Comparison of ENCODE assay signal across 12 cellular contexts in the genomic region with DNA sequence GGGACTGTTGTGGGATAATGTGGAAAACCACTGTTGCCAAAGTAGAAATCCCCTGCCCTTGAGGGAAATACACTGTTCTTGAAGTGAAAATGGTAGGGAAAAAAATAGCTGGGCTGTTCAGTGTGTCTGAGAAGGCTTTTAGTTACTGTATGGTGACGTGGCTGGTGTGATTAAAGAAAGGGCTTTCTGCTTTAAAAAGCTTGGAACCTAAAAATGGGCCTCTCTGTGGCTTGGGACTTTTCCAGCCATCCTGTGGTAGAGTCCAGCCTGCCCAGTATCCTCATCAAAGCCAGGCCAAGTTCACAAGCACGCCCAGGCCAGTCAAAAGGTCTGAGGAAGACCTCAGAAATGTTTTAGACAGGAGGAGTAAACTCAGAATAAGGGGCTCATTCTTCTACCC. TPM values are rescaled to one million over a fixed set of nuclear protein-coding genes. Genes with fewer than 3 reads are reported as not detected.
DNase-seq lines count a peak whose midpoint lies in the region; ATAC-seq lines count a peak whose summit lies in the region.
"Had no signal": no experiment of that assay in that cellular context is flagged by ENCODE, and none has a peak within 500 bp of the region (broad histone marks: within the 10 kb centered on the region; RNA-seq: fewer than 3 reads in every experiment).

No MANE protein-coding gene starts in this region.

- H3K27ac ChIP-seq in BLaER1 treated with 17β-estradiol and CSF1 and Interleukin-3, amounts not matched to agents 10 nM and 100 nM, result peak overlapping the region in 8 of 11 experiments; percentile 11 to 58 (median 41); a peak in 12 of 22 replicates
- peak overlapping the region; percentile 13; the same call in 1 of the 2 replicates for H3K27ac ChIP-seq in SJCRH30

- peaks cover 13 to 87% (median 36%) of the 10 kb centered on the region in 11 experiments; a peak in 18 of 22 replicates for H3K36me3 ChIP-seq in BLaER1 treated with 17β-estradiol and CSF1 and Interleukin-3, amounts not matched to agents 10 nM and 100 nM
- peaks cover 12% of the 10 kb centered on the region for H3K36me3 ChIP-seq in SJCRH30

- no peak for ATAC-seq in HG03095 (IDR thresholded peaks at IDR 0.05; ENCODE audit: unreplicated experiment)
- ATAC-seq: body of pancreas had no signal

- H3K4me2 ChIP-seq in BLaER1 treated with 17β-estradiol and CSF1 and Interleukin-3, amounts not matched to agents 10 nM and 100 nM, result peak overlapping the region; percentile 50 to 78 (median 69)

- peak overlapping the region in 2 of 11 experiments; percentile 8 to 24; a peak in 2 of 22 replicates for H3K9ac ChIP-seq in BLaER1 treated with 17β-estradiol and CSF1 and Interleukin-3, amounts not matched to agents 10 nM and 100 nM

- H3K4me1 ChIP-seq in BLaER1 treated with 17β-estradiol and CSF1 and Interleukin-3, amounts not matched to agents 10 nM and 100 nM, result peaks cover 53 to 88% (median 71%) of the 10 kb centered on the region in 10 experiments
- H3K4me1 ChIP-seq in SJCRH30, result peaks cover 27% of the 10 kb centered on the region

- no peak overlapping the region for H3K4me3 ChIP-seq in BLaER1 treated with 17β-estradiol and CSF1 and Interleukin-3, amounts not matched to agents 10 nM and 100 nM
- no peak overlapping the region for H3K4me3 ChIP-seq in SJCRH30
- H3K4me3 ChIP-seq: body of pancreas had no signal

- peaks cover 12 to 98% (median 39%) of the 10 kb centered on the region in 11 experiments; a peak in 19 of 22 replicates for H4K20me1 ChIP-seq in BLaER1 treated with 17β-estradiol and CSF1 and Interleukin-3, amounts not matched to agents 10 nM and 100 nM

- no peaks in the 10 kb centered on the region for H3K9me3 ChIP-seq in BLaER1 treated with 17β-estradiol and CSF1 and Interleukin-3, amounts not matched to agents 10 nM and 100 nM (replicated peaks in 1 of 11)
- no peaks in the 10 kb centered on the region for H3K9me3 ChIP-seq in SJCRH30 (replicated peaks)
- H3K9me3 ChIP-seq: body of pancreas had no signal

- no peaks in the 10 kb centered on the region for H3K27me3 ChIP-seq in BLaER1 treated with 17β-estradiol and CSF1 and Interleukin-3, amounts not matched to agents 10 nM and 100 nM
- no peaks in the 10 kb centered on the region for H3K27me3 ChIP-seq in SJCRH30
- H3K27me3 ChIP-seq: body of pancreas had no signal

- DNase-seq in SJCRH30 (peak; percentile 50 to 76), fibroblast of peridontal ligament (ENCODE audit: extremely low read depth) (peak; percentile 99), renal cortical epithelial cell (ENCODE audit: low read depth) (peak; percentile 12), mesenteric fat pad (ENCODE audit: low spot score) (no peak), NCI-H345 (lab: John Stamatoyannopoulos, UW) (no peak), NCI-H1694 (lab: John Stamatoyannopoulos, UW) (no peak)
- DNase-seq: activated CD4-positive, alpha-beta memory T cell treated with anti-CD3 and anti-CD28 coated beads, Interleukin-2, amount 10 ng/mL, durations not matched to agents 7 days and 5 days; Calu3; NCI-H146 had no signal

RNA-seq across cellular contexts. Expression of a gene that starts 6.9 kb away (rescaled TPM):
- 95.3 and 98.0 TPM in 2 replicates for total RNA-seq in SJCRH30 (2014; rRNA removed; shearing (Covaris generic))
- total RNA-seq in renal cortical epithelial cell, result 39.1 and 43.6 TPM in 2 replicates
- 37.5 TPM for total RNA-seq in mesenteric fat pad

Comparison
In these comparisons a context has a peak if more than half of its experiments do, and no peak if none do; other contexts are left out.
1. DNase-seq: peak in SJCRH30 (2 of 2), fibroblast of peridontal ligament (single experiment) and renal cortical epithelial cell (single experiment); none in mesenteric fat pad (single experiment), NCI-H345 (single experiment) and NCI-H1694 (single experiment).